Comparison of ENCODE assay signal across 27 cellular contexts in genomic region chr10:13268841-13269240, GRCh38. TPM values are rescaled to one million over a fixed set of nuclear protein-coding genes. Genes with fewer than 3 reads are reported as not detected.
DNase-seq lines count a peak whose midpoint lies in the region; ATAC-seq and TF ChIP-seq lines count a peak whose summit lies in the region.
"Had no signal": no experiment of that assay in that cellular context is flagged by ENCODE, and none has a peak within 500 bp of the region (broad histone marks: within the 10 kb centered on the region; RNA-seq: fewer than 3 reads in every experiment).

No MANE protein-coding gene starts in this region.

- H3K4me3 ChIP-seq in OCI-LY7 (ENCODE audit: low read depth, low read length, poor library complexity, severe bottlenecking) (no peak overlapping the region), endodermal cell (ENCODE audit: low read length) (no peak overlapping the region)
- H3K4me3 ChIP-seq: dorsolateral prefrontal cortex, right lobe of liver, thyroid gland had no signal

- H3K36me3 Mint-ChIP-seq in endodermal cell (ENCODE audit: low read depth) (no peaks in the 10 kb centered on the region), nephron progenitor cell (ENCODE audit: low read depth) (no peaks in the 10 kb centered on the region)
- H3K36me3 Mint-ChIP-seq: activated CD4-positive, alpha-beta memory T cell treated with anti-CD3 and anti-CD28 coated beads for 36 hours; activated naive CD8-positive, alpha-beta T cell treated with anti-CD3 and anti-CD28 coated beads for 36 hours had no signal

- no peaks in the 10 kb centered on the region for H3K79me2 ChIP-seq in OCI-LY7 (ENCODE audit: insufficient read depth, low read depth, low read length)

- H3K4me1 ChIP-seq in OCI-LY7 (ENCODE audit: insufficient read depth, low read length, poor library complexity, severe bottlenecking) (peaks cover 59% of the 10 kb centered on the region), endodermal cell (ENCODE audit: control insufficient read depth, insufficient read depth, low read length) (no peaks in the 10 kb centered on the region)

- H3K27me3 Mint-ChIP-seq in endodermal cell (ENCODE audit: insufficient read depth), result peaks cover under 1% of the 10 kb centered on the region
- H3K27me3 Mint-ChIP-seq in nephron progenitor cell (ENCODE audit: low read depth, poor library complexity), result peaks cover 11% of the 10 kb centered on the region
- H3K27me3 Mint-ChIP-seq: activated naive CD8-positive, alpha-beta T cell treated with anti-CD3 and anti-CD28 coated beads for 36 hours; stimulated activated naive CD8-positive, alpha-beta T cell treated with anti-CD3 and anti-CD28 coated beads, Interleukin-15, Interleukin-2, amounts not matched to agents 100 ng/mL and 50 ng/mL, for 24 hours had no signal

- ATAC-seq in HG03280 (IDR thresholded peaks at IDR 0.05; ENCODE audit: unreplicated experiment), result no peak
- ATAC-seq in GM21390 (IDR thresholded peaks at IDR 0.05; ENCODE audit: unreplicated experiment), result no peak
- ATAC-seq: HCT116, right lobe of liver, SK-N-SH treated with all-trans-retinoic acid at 6 μM for 48 hours had no signal

- no peaks in the 10 kb centered on the region for H4K20me1 ChIP-seq in OCI-LY7 (ENCODE audit: insufficient read depth, low read length)

- H3K4me3 Mint-ChIP-seq in endodermal cell (no peak overlapping the region), nephron progenitor cell (no peak overlapping the region)
- H3K4me3 Mint-ChIP-seq: activated CD4-positive, alpha-beta memory T cell treated with anti-CD3 and anti-CD28 coated beads for 36 hours; activated naive CD8-positive, alpha-beta T cell treated with anti-CD3 and anti-CD28 coated beads for 36 hours; stimulated activated naive CD8-positive, alpha-beta T cell treated with anti-CD3 and anti-CD28 coated beads, Interleukin-15, Interleukin-2, amounts not matched to agents 100 ng/mL and 50 ng/mL, for 24 hours had no signal

- H3K9me3 Mint-ChIP-seq in endodermal cell, result no peaks in the 10 kb centered on the region
- H3K9me3 Mint-ChIP-seq in nephron progenitor cell, result no peaks in the 10 kb centered on the region
- H3K9me3 Mint-ChIP-seq: activated CD4-positive, alpha-beta memory T cell treated with anti-CD3 and anti-CD28 coated beads for 36 hours; activated naive CD8-positive, alpha-beta T cell treated with anti-CD3 and anti-CD28 coated beads for 36 hours; activated T-helper 2 cell treated with anti-CD3 and anti-CD28 coated beads, Interferon-gamma antibody, Interleukin-2, Interleukin-4, amounts not matched to agents 10 μg/mL and 5 μg/mL and 100 μg/mL, durations not matched to agents 14 hours and 24 hours and 36 hours; stimulated activated naive CD8-positive, alpha-beta T cell treated with anti-CD3 and anti-CD28 coated beads, Interleukin-15, Interleukin-2, amounts not matched to agents 100 ng/mL and 50 ng/mL, for 24 hours had no signal

- POLR2A ChIA-PET in OCI-LY7 (lab: Charles Lee), result interaction anchor here (0.6 kb wide), 1 partner anchor 297 kb away, joined by 3 read pairs; no protein-coding TSS in a partner anchor

- TF ChIP-seq CTCF in OCI-LY7 (conservative IDR thresholded peaks at IDR 0.05; ENCODE audit: low read length), result no peak
- no peak for TF ChIP-seq CTCF in endodermal cell (conservative IDR thresholded peaks at IDR 0.05)
- no peak for TF ChIP-seq CTCF in nephron progenitor cell (IDR thresholded peaks at IDR 0.05)

- intact Hi-C loops in OCI-LY7 (cut with micrococcal nuclease; ENCODE audit: unreplicated experiment), result no loop called here

- in situ Hi-C loops in KBM-7 (cut with MboI; ENCODE audit: low pct_unique_long_range_greater_than_20kb, low sequenced_read_pairs), result no loop called here

- CTCF ChIA-PET in OCI-LY7 (lab: Charles Lee; ENCODE audit: unreplicated experiment), result no interaction called here

- DNase-seq in KBM-7 (peak; percentile 35), OCI-LY7 (ENCODE audit: low spot score) (peak; percentile 45), endodermal cell (peak; percentile 55), nephron progenitor cell (no peak), dedifferentiated amniotic fluid mesenchymal stem cell (ENCODE audit: extremely low spot score) (no peak), islet precursor cell (no peak)
- DNase-seq: ACHN; activated CD4-positive, alpha-beta memory T cell treated with anti-CD3 and anti-CD28 coated beads for 36 hours; activated CD8-positive, alpha-beta memory T cell treated with anti-CD3 and anti-CD28 coated beads, Interleukin-2, amount 50 U/mL, for 48 hours; activated naive CD8-positive, alpha-beta T cell treated with anti-CD3 and anti-CD28 coated beads for 36 hours; dorsolateral prefrontal cortex; foreskin fibroblast; right lobe of liver; RPMI8226; T-helper 2 cell; thyroid gland had no signal

- H3K9ac ChIP-seq in endodermal cell (ENCODE audit: extremely low read depth, low read length, poor library complexity, severe bottlenecking), result no peak overlapping the region

- no peaks in the 10 kb centered on the region for H3K9me3 ChIP-seq in OCI-LY7 (ENCODE audit: low read length)
- H3K9me3 ChIP-seq in endodermal cell (ENCODE audit: control insufficient read depth, low read length), result no peaks in the 10 kb centered on the region
- H3K9me3 ChIP-seq: right lobe of liver, thyroid gland had no signal

- H3K27ac ChIP-seq in OCI-LY7 (ENCODE audit: low read depth, low read length, poor library complexity, severe bottlenecking) (peak overlapping the region; percentile 97), endodermal cell (ENCODE audit: low read depth, low read length) (no peak overlapping the region)
- H3K27ac ChIP-seq: C4-2B, dorsolateral prefrontal cortex, right lobe of liver, thyroid gland had no signal

- H3K4me1 Mint-ChIP-seq in endodermal cell (peaks cover 20% of the 10 kb centered on the region), nephron progenitor cell (peaks cover 39% of the 10 kb centered on the region)
- H3K4me1 Mint-ChIP-seq: activated naive CD8-positive, alpha-beta T cell treated with anti-CD3 and anti-CD28 coated beads for 36 hours had no signal

- BruUV-seq in OCI-LY7 (replicated peaks; lab: Mats Ljungman, UMichigan), result no TSS peak

- peak overlapping the region; percentile 71 for H3K27ac Mint-ChIP-seq in endodermal cell
- peak overlapping the region; percentile 84 for H3K27ac Mint-ChIP-seq in nephron progenitor cell
- H3K27ac Mint-ChIP-seq: activated CD4-positive, alpha-beta memory T cell treated with anti-CD3 and anti-CD28 coated beads for 36 hours; activated naive CD8-positive, alpha-beta T cell treated with anti-CD3 and anti-CD28 coated beads for 36 hours; activated T-helper 2 cell treated with anti-CD3 and anti-CD28 coated beads, Interferon-gamma antibody, Interleukin-2, Interleukin-4, amounts not matched to agents 10 μg/mL and 5 μg/mL and 100 μg/mL, durations not matched to agents 14 hours and 24 hours and 36 hours; stimulated activated naive CD8-positive, alpha-beta T cell treated with anti-CD3 and anti-CD28 coated beads, Interleukin-15, Interleukin-2, amounts not matched to agents 100 ng/mL and 50 ng/mL, for 24 hours had no signal

- peak overlapping the region; percentile 57 for H2AFZ ChIP-seq in OCI-LY7 (ENCODE audit: low read length)

- H3K9me2 ChIP-seq in OCI-LY7 (ENCODE audit: insufficient read depth, low read length), result no peaks in the 10 kb centered on the region

- H3K27me3 ChIP-seq in endodermal cell (ENCODE audit: control insufficient read depth, insufficient read depth, low read length, poor library complexity, severe bottlenecking), result no peaks in the 10 kb centered on the region
- H3K27me3 ChIP-seq: right lobe of liver, thyroid gland had no signal

- 48 to 64% methylated on average over 2 to 3 of the region's 3 CpGs for WGBS in endodermal cell (ENCODE audit: insufficient coverage in 1 of 2, insufficient read length in 1 of 2), 2 experiments

- H3K4me2 ChIP-seq in OCI-LY7 (ENCODE audit: low read length), result no peak overlapping the region

- H3K36me3 ChIP-seq in OCI-LY7 (ENCODE audit: insufficient read depth, low read length), result no peaks in the 10 kb centered on the region
- H3K36me3 ChIP-seq in endodermal cell (ENCODE audit: control insufficient read depth, insufficient read depth, low read length), result no peaks in the 10 kb centered on the region
- H3K36me3 ChIP-seq: right lobe of liver, thyroid gland had no signal

RNA-seq across cellular contexts. Expression of gene PHYH, which starts 31.0 kb away (rescaled TPM):
- 6.9 and 7.4 TPM in 2 replicates for total RNA-seq in OCI-LY7 (2014; rRNA removed; shearing (Covaris generic))
- total RNA-seq in OCI-LY7 (2022) (15.1 and 17.8 TPM in 2 replicates), endodermal cell (10 to 100 TPM; 17.2 to 37.9 TPM)
- 24.3 TPM for polyA plus RNA-seq in endodermal cell (2013, experiment 1 of 2)
- polyA plus RNA-seq in endodermal cell (2013, experiment 2 of 2), result 21.1 TPM

RNA-seq across cellular contexts. Expression of gene UCMA, which starts 34.7 kb away (rescaled TPM):
- total RNA-seq in OCI-LY7 (2014; rRNA removed; shearing (Covaris generic)), result not detected in 2 replicates
- not detected in 2 replicates for total RNA-seq in OCI-LY7 (2022)
- not detected for total RNA-seq in endodermal cell
- not detected for polyA plus RNA-seq in endodermal cell (2013, experiment 1 of 2)
- polyA plus RNA-seq in endodermal cell (2013, experiment 2 of 2), result not detected
- total RNA-seq: activated CD4-positive, alpha-beta memory T cell treated with anti-CD3 and anti-CD28 coated beads for 36 hours; activated naive CD8-positive, alpha-beta T cell treated with anti-CD3 and anti-CD28 coated beads for 36 hours; activated T-helper 2 cell treated with anti-CD3 and anti-CD28 coated beads, Interferon-gamma antibody, Interleukin-2, Interleukin-4, amounts not matched to agents 10 μg/mL and 5 μg/mL and 100 μg/mL, durations not matched to agents 14 hours and 24 hours and 36 hours; liver; mononuclear cell; NCI-H460; right lobe of liver; thyroid gland had no signal
- polyA plus RNA-seq: liver, neural cell had no signal

Comparison
In these comparisons a context has a peak if more than half of its experiments do, and no peak if none do; other contexts are left out.
1. DNase-seq: peak in KBM-7 (single experiment), OCI-LY7 (single experiment) and endodermal cell (single experiment); none in nephron progenitor cell (single experiment), dedifferentiated amniotic fluid mesenchymal stem cell (single experiment) and islet precursor cell (single experiment).